ENCODE assay signal across 8 cellular contexts in genomic region chr11:67629386-67630229, GRCh38. TPM values are rescaled to one million over a fixed set of nuclear protein-coding genes. Genes with fewer than 3 reads are reported as not detected.
DNase-seq lines count a peak whose midpoint lies in the region; ATAC-seq and TF ChIP-seq lines count a peak whose summit lies in the region.

NUDT8 (minus strand) TSS chr11:67629937; CDS start chr11:67629911, 26 bp downstream.

- H3K9me3 ChIP-seq in SJCRH30 (replicated peaks) (no peaks in the 10 kb centered on the region), gastroesophageal sphincter (no peaks in the 10 kb centered on the region), suprapubic skin (no peaks in the 10 kb centered on the region)

- H3K27ac ChIP-seq in SJCRH30, result peak within 1 kb of the TSS; percentile 37
- peak within 1 kb of the TSS; percentile 54 to 98 (median 96) for H3K27ac ChIP-seq in gastroesophageal sphincter
- H3K27ac ChIP-seq in suprapubic skin, result peak within 1 kb of the TSS; percentile 93

- H3K36me3 ChIP-seq in SJCRH30 (no peaks in the 10 kb centered on the region), gastroesophageal sphincter (peaks cover 0 to 4% of the 10 kb centered on the region in 2 donors), suprapubic skin (no peaks in the 10 kb centered on the region)

- 0% methylated on average over 3 to 16 of the region's 102 CpGs for WGBS in gastroesophageal sphincter (ENCODE audit: low coverage in 1 of 2), 2 donors
- WGBS in suprapubic skin, result 1% methylated on average over 16 of the region's 102 CpGs

- TF ChIP-seq EP300 in gastroesophageal sphincter (IDR thresholded peaks at IDR 0.05), result no peak
- no peak for TF ChIP-seq EP300 in suprapubic skin (IDR thresholded peaks at IDR 0.05)

- no peaks in the 10 kb centered on the region for H3K4me1 ChIP-seq in SJCRH30
- peaks cover 0 to 24% (median 5%) of the 10 kb centered on the region in 3 donors for H3K4me1 ChIP-seq in gastroesophageal sphincter
- H3K4me1 ChIP-seq in suprapubic skin, result peaks cover 35% of the 10 kb centered on the region

- TF ChIP-seq POLR2A in gastroesophageal sphincter (IDR thresholded peaks at IDR 0.05) (peak; percentile 34 to 49), suprapubic skin (IDR thresholded peaks at IDR 0.05) (peak in 1 of 2 donors; percentile 40)

- ATAC-seq in GM21447 (IDR thresholded peaks at IDR 0.05; ENCODE audit: unreplicated experiment) (peak; percentile 44), gastroesophageal sphincter (peak; percentile 82)

- H3K4me3 ChIP-seq in SJCRH30 (peak within 1 kb of the TSS; percentile 82), gastroesophageal sphincter (peak within 1 kb of the TSS; percentile 48 to 79), suprapubic skin (peak within 1 kb of the TSS; percentile 79)

- DNase-seq in DMS53 treated with DMSO at 0.1 percent for 48 hours (lab: John Stamatoyannopoulos, UW; ENCODE audit: unreplicated experiment), result peak; percentile 84
- DNase-seq in HuH-7 (ENCODE audit: low spot score), result peak; percentile 100
- DNase-seq in SJCRH30, result peak; percentile 76 to 83
- peak; percentile 91 for DNase-seq in activated naive CD4-positive, alpha-beta T cell treated with Interleukin-2 at 50 U/mL for 16 hours
- DNase-seq in nucleus accumbens (lab: John Stamatoyannopoulos, UW), result peak in 49 of 56 donors; percentile 15 to 98 (median 59)
- peak; percentile 90 for DNase-seq in suprapubic skin (ENCODE audit: low spot score in 2 of 2)

- TF ChIP-seq CTCF in gastroesophageal sphincter (IDR thresholded peaks at IDR 0.05) (peak in 3 of 4 experiments; percentile 83 to 93 (median 91)), suprapubic skin (IDR thresholded peaks at IDR 0.05) (peak; percentile 59 to 90)

- H3K27me3 ChIP-seq in SJCRH30, result no peaks in the 10 kb centered on the region
- H3K27me3 ChIP-seq in gastroesophageal sphincter, result peaks cover 3% of the 10 kb centered on the region
- no peaks in the 10 kb centered on the region for H3K27me3 ChIP-seq in suprapubic skin

RNA-seq across cellular contexts. Expression of gene NUDT8, which starts in this region (rescaled TPM):
- 0.76 and 2.4 TPM in 2 replicates for total RNA-seq in SJCRH30 (2014; rRNA removed; shearing (Covaris generic))
- total RNA-seq in gastroesophageal sphincter (10 to 100 TPM in 1 of 4 donors, 1 to 10 TPM in 3; 2.4 to 18.5 (median 4.6) TPM), suprapubic skin (10 to 100 TPM; 33.9 to 48.8 (median 46.3) TPM)

Comparison
In these comparisons a context has a peak if more than half of its experiments do, and no peak if none do; other contexts are left out.
1. Peak in every context shown above with its lines: DNase-seq, ATAC-seq, H3K4me3 ChIP-seq and H3K27ac ChIP-seq.
2. H3K27ac ChIP-seq: peak in every context shown above with its lines; median percentile 96 in gastroesophageal sphincter; 93 in suprapubic skin; 37 in SJCRH30.